In genomic region chr19:1113278-1113985, GRCh38 we compare ENCODE assay signal across 1 cellular context.
TF ChIP-seq lines count a peak whose summit lies in the region.

No MANE protein-coding gene starts in this region.

TF ChIP-seq in HEK293, 187 proteins besides CTCF, POLR2A, EP300 and RAD21 (continued from another document and continues in another):
- TF ChIP-seq REST (tag by site-specific recombination; IDR thresholded peaks at IDR 0.05) (peak; percentile 81; the same call in 1 of the 2 replicates), SP7 (tag by site-specific recombination; IDR thresholded peaks at IDR 0.05) (peak; percentile 72), TSHZ1 (tag by site-specific recombination; IDR thresholded peaks at IDR 0.05; ENCODE audit: borderline replicate concordance) (peak; percentile 42; the same call in 1 of the 2 replicates), TCF7L2 (IDR thresholded peaks at IDR 0.05; ENCODE audit: borderline replicate concordance, low read depth, low read length) (no peak), ZBTB49 (tag by site-specific recombination; IDR thresholded peaks at IDR 0.05; ENCODE audit: low read depth) (no peak), ZNF585B (tag by site-specific recombination; IDR thresholded peaks at IDR 0.05) (no peak), ZNF423 (tag by site-specific recombination; IDR thresholded peaks at IDR 0.05) (peak; percentile 36; the same call in 1 of the 2 replicates), ZNF561 (tag by site-specific recombination; IDR thresholded peaks at IDR 0.05; ENCODE audit: borderline replicate concordance) (peak; percentile 72; the same call in 1 of the 2 replicates), ZNF404 (tag by site-specific recombination; IDR thresholded peaks at IDR 0.05) (no peak), ZNF211 (tag by site-specific recombination; IDR thresholded peaks at IDR 0.05; ENCODE audit: low read depth) (no peak), ZNF248 (tag by site-specific recombination; IDR thresholded peaks at IDR 0.05) (no peak), ZNF600 (tag by site-specific recombination; IDR thresholded peaks at IDR 0.05) (peak; percentile 64; the same call in 1 of the 2 replicates), ZNF514 (tag by site-specific recombination; IDR thresholded peaks at IDR 0.05) (no peak), ZSCAN30 (tag by site-specific recombination; IDR thresholded peaks at IDR 0.05) (no peak), BCL11A (tag by site-specific recombination; IDR thresholded peaks at IDR 0.05; ENCODE audit: low read depth) (no peak; the same call in 1 of the 2 replicates), SETDB1 (IDR thresholded peaks at IDR 0.05; ENCODE audit: insufficient read length, low read length) (no peak), ZNF280D (tag by site-specific recombination; IDR thresholded peaks at IDR 0.05) (no peak), ZNF623 (tag by site-specific recombination; IDR thresholded peaks at IDR 0.05) (no peak), ELK4 (IDR thresholded peaks at IDR 0.05; ENCODE audit: borderline replicate concordance, low read depth, low read length) (no peak), ZNF354C (tag by site-specific recombination; IDR thresholded peaks at IDR 0.05; ENCODE audit: borderline replicate concordance, low read depth) (no peak), ZNF843 (tag by site-specific recombination; IDR thresholded peaks at IDR 0.05) (peak; percentile 65), GFI1B (tag by site-specific recombination; IDR thresholded peaks at IDR 0.05) (no peak), ZNF16 (tag by site-specific recombination; IDR thresholded peaks at IDR 0.05; ENCODE audit: low read depth) (no peak), ZNF140 (tag by site-specific recombination; IDR thresholded peaks at IDR 0.05) (no peak), ZNF221 (tag by site-specific recombination; IDR thresholded peaks at IDR 0.05; ENCODE audit: borderline replicate concordance) (no peak), PRDM6 (tag by site-specific recombination; IDR thresholded peaks at IDR 0.05) (no peak), ZFP37 (tag by site-specific recombination; IDR thresholded peaks at IDR 0.05) (no peak), ZNF785 (tag by site-specific recombination; IDR thresholded peaks at IDR 0.05) (no peak), ZNF132 (tag by site-specific recombination; IDR thresholded peaks at IDR 0.05; ENCODE audit: borderline replicate concordance) (no peak), ZNF768 (tag by site-specific recombination; IDR thresholded peaks at IDR 0.05) (no peak), ZBTB6 (tag by site-specific recombination; IDR thresholded peaks at IDR 0.05) (no peak), ZNF830 (tag by site-specific recombination; IDR thresholded peaks at IDR 0.05; ENCODE audit: low read depth) (no peak), ZNF792 (tag by site-specific recombination; IDR thresholded peaks at IDR 0.05) (no peak), YY2 (tag by site-specific recombination; IDR thresholded peaks at IDR 0.05) (no peak), ZSCAN5A (tag by site-specific recombination; IDR thresholded peaks at IDR 0.05) (no peak), ZNF596 (tag by site-specific recombination; IDR thresholded peaks at IDR 0.05) (no peak), ZNF18 (tag by site-specific recombination; IDR thresholded peaks at IDR 0.05) (no peak), ZFP69B (tag by site-specific recombination; IDR thresholded peaks at IDR 0.05) (peak; percentile 33; the same call in 1 of the 2 replicates), ZNF37A (tag by site-specific recombination; IDR thresholded peaks at IDR 0.05) (no peak), ZNF302 (tag by site-specific recombination; IDR thresholded peaks at IDR 0.05; ENCODE audit: low read depth) (no peak), ZNF626 (tag by site-specific recombination; IDR thresholded peaks at IDR 0.05) (no peak), ZNF341 (tag by site-specific recombination; IDR thresholded peaks at IDR 0.05; ENCODE audit: low read depth) (peak; percentile 84), ZBTB48 (tag by site-specific recombination; IDR thresholded peaks at IDR 0.05) (no peak), KLF10 (tag by site-specific recombination; IDR thresholded peaks at IDR 0.05) (peak; percentile 96), ZEB2 (tag by site-specific recombination; IDR thresholded peaks at IDR 0.05) (peak; percentile 57)
